ENCODE assay signal across 17 cellular contexts in genomic region chr3:71035886-71036285, GRCh38.
DNase-seq lines count a peak whose midpoint lies in the region; ATAC-seq and TF ChIP-seq lines count a peak whose summit lies in the region.
"Had no signal": no experiment of that assay in that cellular context is flagged by ENCODE, and none has a peak within 500 bp of the region (broad histone marks: within the 10 kb centered on the region; RNA-seq: fewer than 3 reads in every experiment).

No MANE protein-coding gene starts in this region.

- H3K36me3 ChIP-seq in RWPE2 (ENCODE audit: low read depth) (peaks cover 79% of the 10 kb centered on the region), prostate gland (no peaks in the 10 kb centered on the region)

- TF ChIP-seq CTCF in RWPE2 (IDR thresholded peaks at IDR 0.05; ENCODE audit: poor library complexity, severe bottlenecking) (no peak), prostate gland (IDR thresholded peaks at IDR 0.05) (no peak), GM13977 (IDR thresholded peaks at IDR 0.05; ENCODE audit: extremely low read depth, insufficient read depth, missing control alignments) (no peak)

- no peak overlapping the region for H3K4me3 ChIP-seq in RWPE2 (ENCODE audit: severe bottlenecking)
- no peak overlapping the region for H3K4me3 ChIP-seq in prostate gland
- H3K4me3 ChIP-seq: SJCRH30, upper lobe of left lung had no signal

- WGBS in prostate gland, result 64% methylated on average over 5 of the region's 5 CpGs

- no peaks in the 10 kb centered on the region for H3K9me3 Mint-ChIP-seq in T-helper 2 cell treated with Interferon-gamma antibody and Interleukin-4, amounts not matched to agents 5 μg/mL and 100 μg/mL, for 36 hours

- peaks cover 50% of the 10 kb centered on the region for H3K4me1 Mint-ChIP-seq in T-helper 2 cell treated with Interferon-gamma antibody and Interleukin-4, amounts not matched to agents 5 μg/mL and 100 μg/mL, for 36 hours (ENCODE audit: low read depth)

- no peak for DNase-seq in T-helper 2 cell treated with Interferon-gamma antibody and Interleukin-4, amounts not matched to agents 5 μg/mL and 100 μg/mL, for 36 hours (ENCODE audit: low spot score)
- DNase-seq in T-helper 2 cell (no peak), RWPE2 (ENCODE audit: low spot score) (no peak), fibroblast of peridontal ligament (ENCODE audit: extremely low read depth) (peak; percentile 64), prostate gland (ENCODE audit: low spot score) (no peak), GM13977 (ENCODE audit: low spot score) (no peak), COLO829 (ENCODE audit: low spot score) (no peak), NCI-H2107 treated with DMSO at 0.1 percent for 48 hours (lab: John Stamatoyannopoulos, UW; ENCODE audit: unreplicated experiment) (no peak)
- DNase-seq: ACHN; activated CD8-positive, alpha-beta memory T cell treated with anti-CD3 and anti-CD28 coated beads, Interleukin-2, amount 50 U/mL, for 4 hours; amniotic stem cell; NCI-H187 treated with DMSO at 0.1 percent for 48 hours; NCI-H774; nucleus accumbens; SJCRH30; stimulated activated CD4-positive, alpha-beta T cell treated with anti-CD3 and anti-CD28 coated beads, Interleukin-15, amount 100 ng/mL, for 24 hours; upper lobe of left lung had no signal

- in situ Hi-C loops in GM13977 (cut with MboI; ENCODE audit: low pct_unique_long_range_greater_than_20kb, low sequenced_read_pairs, unreplicated experiment), result no loop called here

- peaks cover 19% of the 10 kb centered on the region for H3K4me1 ChIP-seq in RWPE2 (ENCODE audit: insufficient read depth, poor library complexity, severe bottlenecking)
- H3K4me1 ChIP-seq in prostate gland (replicated peaks), result peaks cover 22% of the 10 kb centered on the region
- H3K4me1 ChIP-seq: SJCRH30 had no signal

- no peak for TF ChIP-seq POLR2A in prostate gland (IDR thresholded peaks at IDR 0.05)

- intact Hi-C loops in prostate gland (cut with DNase I), result no loop called here

- no peak overlapping the region for H3K4me3 Mint-ChIP-seq in T-helper 2 cell treated with Interferon-gamma antibody and Interleukin-4, amounts not matched to agents 5 μg/mL and 100 μg/mL, for 36 hours

- H3K27me3 ChIP-seq in RWPE2 (ENCODE audit: insufficient read depth, poor library complexity, severe bottlenecking) (no peaks in the 10 kb centered on the region), prostate gland (replicated peaks; ENCODE audit: insufficient read depth) (no peaks in the 10 kb centered on the region)
- H3K27me3 ChIP-seq: SJCRH30, upper lobe of left lung had no signal

- peaks cover 65% of the 10 kb centered on the region for H3K36me3 Mint-ChIP-seq in T-helper 2 cell treated with Interferon-gamma antibody and Interleukin-4, amounts not matched to agents 5 μg/mL and 100 μg/mL, for 36 hours (ENCODE audit: low read depth)

- H3K27me3 Mint-ChIP-seq in T-helper 2 cell treated with Interferon-gamma antibody and Interleukin-4, amounts not matched to agents 5 μg/mL and 100 μg/mL, for 36 hours (ENCODE audit: low read depth), result no peaks in the 10 kb centered on the region

- no peaks in the 10 kb centered on the region for H3K9me3 ChIP-seq in RWPE2 (ENCODE audit: severe bottlenecking)
- no peaks in the 10 kb centered on the region for H3K9me3 ChIP-seq in prostate gland
- H3K9me3 ChIP-seq: SJCRH30, upper lobe of left lung had no signal

- peak overlapping the region; percentile 28 for H3K27ac Mint-ChIP-seq in T-helper 2 cell treated with Interferon-gamma antibody and Interleukin-4, amounts not matched to agents 5 μg/mL and 100 μg/mL, for 36 hours

- H3K27ac ChIP-seq in RWPE2 (ENCODE audit: poor library complexity, severe bottlenecking) (peak overlapping the region; percentile 32), prostate gland (peak overlapping the region; percentile 42 to 81)
- H3K27ac ChIP-seq: SJCRH30 had no signal

- ATAC-seq in RWPE2 (ENCODE audit: low read depth), result no peak
